8 cellular contexts compared by ENCODE assay signal in genomic region chr9:127878001-127878651, GRCh38. TPM values are rescaled to one million over a fixed set of nuclear protein-coding genes. Genes with fewer than 3 reads are reported as not detected.
DNase-seq lines count a peak whose midpoint lies in the region; ATAC-seq and TF ChIP-seq lines count a peak whose summit lies in the region.

No MANE protein-coding gene starts in this region.

- TF ChIP-seq CTCF in AG04450 (IDR thresholded peaks at IDR 0.05; ENCODE audit: low read depth, low read length) = no peak
- TF ChIP-seq CTCF in endothelial cell (IDR thresholded peaks at IDR 0.05; ENCODE audit: unreplicated experiment) = no peak
- TF ChIP-seq CTCF in nephron progenitor cell (IDR thresholded peaks at IDR 0.05) = no peak

- peak overlapping the region; percentile 70 for H3K4me3 ChIP-seq in AG04450 (ENCODE audit: low read depth, low read length)

- no peak overlapping the region for H3K27ac ChIP-seq in AG04450 (ENCODE audit: low read depth, low read length)

- H3K9me3 ChIP-seq in AG04450 (ENCODE audit: control insufficient read depth, insufficient read depth, low read length) = no peaks in the 10 kb centered on the region; the same call in 1 of the 2 replicates

- no peak for ATAC-seq in HG02571 (IDR thresholded peaks at IDR 0.05; ENCODE audit: unreplicated experiment)

- peaks cover 28% of the 10 kb centered on the region for H3K4me1 Mint-ChIP-seq in endothelial cell (ENCODE audit: unreplicated experiment)
- peaks cover 48% of the 10 kb centered on the region for H3K4me1 Mint-ChIP-seq in nephron progenitor cell

- H3K27ac Mint-ChIP-seq in endothelial cell (ENCODE audit: unreplicated experiment) (peak overlapping the region; percentile 66), nephron progenitor cell (peak overlapping the region; percentile 55)

- H3K27me3 Mint-ChIP-seq in endothelial cell (ENCODE audit: unreplicated experiment) (peaks cover 11% of the 10 kb centered on the region), nephron progenitor cell (ENCODE audit: low read depth, poor library complexity) (no peaks in the 10 kb centered on the region)

- DNase-seq in AG04450 (ENCODE audit: low read depth, low spot score) (no peak), OCI-M1 (lab: John Stamatoyannopoulos, UW) (peak; percentile 49), endothelial cell (ENCODE audit: low spot score) (no peak), nephron progenitor cell (no peak), SKM-1 (lab: John Stamatoyannopoulos, UW; ENCODE audit: unreplicated experiment) (no peak), NCI-H1694 (lab: John Stamatoyannopoulos, UW) (no peak)
- DNase-seq in stimulated activated CD4-positive, alpha-beta T cell treated with anti-CD3 and anti-CD28 coated beads, Interleukin-1b, Interleukin-23, amount 100 ng/mL, for 48 hours = no peak

- no peaks in the 10 kb centered on the region for H3K9me3 Mint-ChIP-seq in endothelial cell (ENCODE audit: unreplicated experiment)
- no peaks in the 10 kb centered on the region for H3K9me3 Mint-ChIP-seq in nephron progenitor cell

- POLR2A ChIA-PET in AG04450 (lab: Yijun Ruan, JAX) = interaction anchor here (0.8 kb wide), 1 partner anchor 25 kb away, joined by 3 read pairs; no protein-coding TSS in a partner anchor

- H3K36me3 Mint-ChIP-seq in endothelial cell (ENCODE audit: low read depth, unreplicated experiment) (peaks cover 3% of the 10 kb centered on the region), nephron progenitor cell (ENCODE audit: low read depth) (peaks cover 5% of the 10 kb centered on the region)

- CTCF ChIA-PET in AG04450 (lab: Charles Lee) = interaction anchor here (0.6 to 1.2 kb wide), 3 partner anchors 9 to 143 kb away, joined by 3 to 4 read pairs (median 3); partner anchors contain the start of gene TOR2A

- H3K27me3 ChIP-seq in AG04450 (ENCODE audit: control insufficient read depth, insufficient read depth, low read length) = no peaks in the 10 kb centered on the region

- peak overlapping the region; percentile 56 for H3K4me3 Mint-ChIP-seq in endothelial cell (ENCODE audit: unreplicated experiment)
- peak overlapping the region; percentile 77 for H3K4me3 Mint-ChIP-seq in nephron progenitor cell

RNA-seq across cellular contexts. Expression of gene AK1, which starts 0.7 kb away (rescaled TPM):
- polyA plus RNA-seq in AG04450 (2011; rRNA removed) = 75.9 and 93.9 TPM in 2 replicates
- polyA minus RNA-seq in AG04450 (2011; rRNA and poly(A)+ RNA removed) = 24.9 and 43.3 TPM in 2 replicates
- 63.3 TPM for total RNA-seq in endothelial cell (ENCODE audit: unreplicated experiment)

RNA-seq across cellular contexts. Expression of gene ST6GALNAC6, which starts 21.3 kb away (rescaled TPM):
- polyA plus RNA-seq in AG04450 (2011; rRNA removed) = 40.6 and 58.2 TPM in 2 replicates
- polyA minus RNA-seq in AG04450 (2011; rRNA and poly(A)+ RNA removed) = 47.7 and 59.0 TPM in 2 replicates
- 80.0 TPM for total RNA-seq in endothelial cell (ENCODE audit: unreplicated experiment)

RNA-seq across cellular contexts. Expression of gene ENG, which starts 23.7 kb away (rescaled TPM):
- polyA plus RNA-seq in AG04450 (2011; rRNA removed) = 17.2 and 34.2 TPM in 2 replicates
- 29.1 and 34.5 TPM in 2 replicates for polyA minus RNA-seq in AG04450 (2011; rRNA and poly(A)+ RNA removed)
- total RNA-seq in endothelial cell (ENCODE audit: unreplicated experiment) = 113 TPM

RNA-seq across cellular contexts. Expression of gene ST6GALNAC4, which starts 38.7 kb away (rescaled TPM):
- 15.0 and 24.3 TPM in 2 replicates for polyA plus RNA-seq in AG04450 (2011; rRNA removed)
- polyA minus RNA-seq in AG04450 (2011; rRNA and poly(A)+ RNA removed) = 19.2 and 23.6 TPM in 2 replicates
- total RNA-seq in endothelial cell (ENCODE audit: unreplicated experiment) = 25.0 TPM

RNA-seq across cellular contexts. Expression of gene PIP5KL1, which starts 52.5 kb away (rescaled TPM):
- 1.2 TPM in 2 replicates for polyA plus RNA-seq in AG04450 (2011; rRNA removed)
- 1.2 and 1.3 TPM in 2 replicates for polyA minus RNA-seq in AG04450 (2011; rRNA and poly(A)+ RNA removed)
- 2.4 TPM for total RNA-seq in endothelial cell (ENCODE audit: unreplicated experiment)
